ENCODE assay signal across 8 cellular contexts in the genomic region with DNA sequence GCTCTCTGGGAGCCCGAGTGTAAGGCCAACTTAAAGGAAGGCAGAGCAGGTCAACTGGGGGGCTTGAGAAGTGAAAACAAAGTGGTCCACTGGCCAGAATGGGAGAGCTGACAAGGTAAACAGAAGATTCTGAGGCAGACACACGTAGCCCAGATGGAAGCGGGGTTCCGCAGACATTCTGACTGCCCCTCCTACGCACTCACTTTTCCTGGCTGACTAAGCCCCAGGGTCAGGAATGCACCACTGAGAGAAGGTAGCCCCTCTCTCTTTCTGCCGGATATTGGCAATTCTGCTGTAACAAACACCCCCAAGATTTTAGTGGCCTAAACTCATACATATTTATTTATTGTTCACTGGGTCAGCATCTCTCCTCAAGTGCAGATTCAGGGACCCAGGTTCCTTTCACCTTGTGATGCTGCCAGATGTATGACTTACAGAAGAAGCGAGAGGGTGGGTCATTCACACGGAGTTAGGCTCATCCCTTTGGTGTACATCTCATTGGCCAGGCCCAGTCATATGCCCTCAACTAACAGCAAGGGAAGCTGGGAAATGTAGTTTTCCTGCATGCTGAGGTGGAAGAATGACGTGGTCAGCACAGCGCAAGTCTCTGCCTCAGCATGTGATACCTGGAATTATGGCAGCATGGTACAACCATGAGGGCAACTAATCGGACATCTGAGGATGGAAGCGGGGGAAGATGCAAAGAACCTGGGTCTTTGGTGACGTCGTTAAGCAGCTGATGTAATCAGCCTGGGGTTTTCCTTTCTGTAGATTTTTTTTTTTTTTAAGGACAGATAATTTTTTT. TPM values are rescaled to one million over a fixed set of nuclear protein-coding genes. Genes with fewer than 3 reads are reported as not detected.
DNase-seq lines count a peak whose midpoint lies in the region; ATAC-seq lines count a peak whose summit lies in the region.

No MANE protein-coding gene starts in this region.

- peaks cover 5 to 19% of the 10 kb centered on the region in 2 donors for H3K4me1 ChIP-seq in duodenal mucosa (ENCODE audit: control insufficient read depth in 1 of 2, insufficient read depth in 2 of 2, low read length in 2 of 2)

- peak; percentile 95 for ATAC-seq in GM21529 (IDR thresholded peaks at IDR 0.05; ENCODE audit: unreplicated experiment)
- ATAC-seq in activated CD4-positive, CD25-positive, alpha-beta regulatory T cell treated with anti-CD3 and anti-CD28 coated beads, Interleukin-2, amount 50 U/mL, for 24 hours = peak; percentile 94 to 97
- ATAC-seq in stimulated activated naive CD8-positive, alpha-beta T cell treated with anti-CD3 and anti-CD28 coated beads, Interleukin-15, Interleukin-2, amounts not matched to agents 100 U/mL and 50 U/mL, for 24 hours = peak; percentile 97

- no peaks in the 10 kb centered on the region for H3K9me3 ChIP-seq in duodenal mucosa (ENCODE audit: control insufficient read depth in 1 of 2, low read length in 2 of 2)

- intact Hi-C loops in posterior vena cava (cut with DNase I) = no loop called here

- H3K4me3 ChIP-seq in Jurkat, Clone E6-1 (ENCODE audit: low read length) = peak overlapping the region; percentile 8; the same call in 1 of the 2 replicates
- H3K4me3 ChIP-seq in duodenal mucosa (ENCODE audit: low read depth in 1 of 2, low read length in 2 of 2) = peak overlapping the region; percentile 11 to 33

- H3K36me3 ChIP-seq in duodenal mucosa (ENCODE audit: control insufficient read depth in 1 of 2, insufficient read depth in 2 of 2, low read length in 2 of 2) = no peaks in the 10 kb centered on the region

- H3K27me3 ChIP-seq in duodenal mucosa (ENCODE audit: control insufficient read depth in 1 of 2, insufficient read depth in 2 of 2, low read length in 2 of 2) = no peaks in the 10 kb centered on the region

- DNase-seq in DMS53 (lab: John Stamatoyannopoulos, UW) = peak; percentile 79
- DNase-seq in Jurkat, Clone E6-1 (ENCODE audit: low read depth, low spot score) = peak; percentile 62
- peak; percentile 36 for DNase-seq in medulla oblongata (ENCODE audit: extremely low spot score)
- peak; percentile 52 for DNase-seq in stimulated activated naive CD8-positive, alpha-beta T cell treated with anti-CD3 and anti-CD28 coated beads, Interleukin-15, Interleukin-2, amounts not matched to agents 100 U/mL and 50 U/mL, for 24 hours
- DNase-seq in posterior vena cava (ENCODE audit: low spot score) = no peak

- no peak overlapping the region for H3K27ac ChIP-seq in duodenal mucosa (ENCODE audit: low read depth, low read length)

- no peak overlapping the region for H3K9ac ChIP-seq in duodenal mucosa (ENCODE audit: low read depth in 1 of 2, low read length in 2 of 2)

RNA-seq across cellular contexts. Expression of gene MRPS6, which starts 43.5 kb away (rescaled TPM):
- polyA plus RNA-seq in Jurkat, Clone E6-1 (2012; ENCODE audit: insufficient read depth, insufficient read length) = 81.5 TPM
- total RNA-seq in posterior vena cava = 10 to 100 TPM; 45.8 to 64.0 TPM

RNA-seq across cellular contexts. Expression of gene SLC5A3, which starts 43.5 kb away (rescaled TPM):
- polyA plus RNA-seq in Jurkat, Clone E6-1 (2012; ENCODE audit: insufficient read depth, insufficient read length) = 14.1 TPM
- 10 to 100 TPM; 10.9 to 16.4 TPM for total RNA-seq in posterior vena cava
